Comparison of ENCODE assay signal across 7 cellular contexts in the genomic region with DNA sequence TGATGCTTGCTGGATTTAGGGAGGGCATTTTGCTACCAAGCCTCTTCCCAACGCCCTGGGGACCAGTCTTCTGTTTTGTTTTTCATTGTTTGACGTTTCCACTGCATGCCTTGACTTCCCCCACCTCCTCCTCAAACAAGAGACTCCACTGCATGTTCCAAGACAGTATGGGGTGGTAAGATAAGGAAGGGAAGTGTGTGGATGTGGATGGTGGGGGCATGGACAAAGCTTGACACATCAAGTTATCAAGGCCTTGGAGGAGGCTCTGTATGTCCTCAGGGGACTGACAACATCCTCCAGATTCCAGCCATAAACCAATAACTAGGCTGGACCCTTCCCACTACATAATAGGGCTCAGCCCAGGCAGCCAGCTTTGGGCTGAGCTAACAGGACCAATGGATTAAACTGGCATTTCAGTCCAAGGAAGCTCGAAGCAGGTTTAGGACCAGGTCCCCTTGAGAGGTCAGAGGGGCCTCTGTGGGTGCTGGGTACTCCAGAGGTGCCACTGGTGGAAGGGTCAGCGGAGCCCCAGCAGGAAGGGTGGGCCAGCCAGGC. TPM values are rescaled to one million over a fixed set of nuclear protein-coding genes. Genes with fewer than 3 reads are reported as not detected.
DNase-seq lines count a peak whose midpoint lies in the region; ATAC-seq, FAIRE-seq and TF ChIP-seq lines count a peak whose summit lies in the region.

No MANE protein-coding gene starts in this region.

- peaks cover 8% of the 10 kb centered on the region for H3K9me1 ChIP-seq in K562 (ENCODE audit: control insufficient read depth, insufficient read depth, low read length)

- intact Hi-C loops in K562 (cut with micrococcal nuclease) = loop anchor here (5.0 to 10.0 kb wide), 3 partner anchors 90 to 277 kb away; a partner anchor contains a TSS

- H3K4me2 ChIP-seq in Karpas-422 (ENCODE audit: low read depth, low read length, poor library complexity, severe bottlenecking) (peak overlapping the region; percentile 60), K562 (ENCODE audit: insufficient read depth, low read length) (no peak overlapping the region)

- no peaks in the 10 kb centered on the region for H3K9me3 Mint-ChIP-seq in mesothelial cell of epicardium

- TF ChIP-seq CTCF in K562 (IDR thresholded peaks at IDR 0.05 in 2 of 3, conservative IDR thresholded peaks at IDR 0.05 in 1 of 3; ENCODE audit: insufficient read depth in 2 of 3, low read depth in 1 of 3, low read length in 3 of 3) (no peak), mesothelial cell of epicardium (IDR thresholded peaks at IDR 0.05; ENCODE audit: unreplicated experiment) (no peak)

- peaks cover 100% of the 10 kb centered on the region for H3K4me1 ChIP-seq in Karpas-422 (ENCODE audit: low read length)
- H3K4me1 ChIP-seq in K562 (replicated peaks in 1 of 2; ENCODE audit: control insufficient read depth in 2 of 2, insufficient read depth in 2 of 2, low read length in 2 of 2) = peaks cover 5 to 17% of the 10 kb centered on the region in 2 experiments; a peak in 3 of 5 replicates

- H3K27ac Mint-ChIP-seq in mesothelial cell of epicardium = peak overlapping the region; percentile 48

- CTCF ChIA-PET in K562 (lab: Yijun Ruan, JAX; ENCODE audit: low intra/inter-chr PET ratio) = interaction anchor here (0.7 to 1.1 kb wide), 2 partner anchors 152 to 162 kb away, joined by 3 read pairs; a partner anchor contains a TSS

- H3K27ac ChIP-seq in Karpas-422 (ENCODE audit: low read length) = peak overlapping the region; percentile 100
- no peak overlapping the region for H3K27ac ChIP-seq in K562 (ENCODE audit: extremely low read depth, low read depth, low read length)
- H3K27ac ChIP-seq in substantia nigra (ENCODE audit: low read depth, low read length, poor library complexity, severe bottlenecking) = peak overlapping the region; percentile 60

- ATAC-seq in K562 = peak; percentile 12

- H3K36me3 Mint-ChIP-seq in mesothelial cell of epicardium = peaks cover 9% of the 10 kb centered on the region

- no peaks in the 10 kb centered on the region for H3K9me3 ChIP-seq in Karpas-422 (ENCODE audit: low read length)
- no peaks in the 10 kb centered on the region for H3K9me3 ChIP-seq in K562 (replicated peaks; ENCODE audit: control insufficient read depth, insufficient read depth, low read depth, low read length)

- H3K9me2 ChIP-seq in Karpas-422 (replicated peaks; ENCODE audit: insufficient read depth, low read length) = no peaks in the 10 kb centered on the region

- no peak overlapping the region for H3K4me3 Mint-ChIP-seq in mesothelial cell of epicardium

- no TSS peak for BruUV-seq in K562 (replicated peaks; lab: Mats Ljungman, UMichigan)

- WGBS in K562 (ENCODE audit: insufficient coverage, low coverage, missing lambda C conversion rate) = 23% methylated on average over 4 of the region's 4 CpGs

- H3K4me1 Mint-ChIP-seq in mesothelial cell of epicardium = peaks cover 64% of the 10 kb centered on the region

- H3K4me3 ChIP-seq in Karpas-422 (ENCODE audit: low read length) (peak overlapping the region; percentile 30; the same call in 1 of the 2 replicates), K562 (no peak overlapping the region)

- H3K9ac ChIP-seq in Karpas-422 (ENCODE audit: low read length) = peak overlapping the region; percentile 87
- H3K9ac ChIP-seq in K562 (ENCODE audit: insufficient read depth in 1 of 2, low read depth in 2 of 2, low read length in 2 of 2) = 0 out of 4 replicates have a peak overlapping the region, but pooled peaks of 1 of the 2 experiments have one; percentile 4

- H4K20me1 ChIP-seq in Karpas-422 (ENCODE audit: insufficient read depth, low read depth, low read length) (no peaks in the 10 kb centered on the region), K562 (replicated peaks; ENCODE audit: control insufficient read depth, insufficient read depth, low read length) (no peaks in the 10 kb centered on the region)

- DNase-seq in Karpas-422 = peak; percentile 52
- peak in 3 of 4 experiments; percentile 24 to 57 (median 50) for DNase-seq in K562 (ENCODE audit: extremely low read depth in 1 of 4, low spot score in 3 of 4)
- DNase-seq in mesothelial cell of epicardium (ENCODE audit: low spot score in 2 of 2, unreplicated experiment in 2 of 2) = no peak
- DNase-seq in substantia nigra (lab: John Stamatoyannopoulos, UW) = no peak
- no peak for DNase-seq in ACHN
- DNase-seq in DMS79 treated with DMSO at 0.1 percent for 48 hours (lab: John Stamatoyannopoulos, UW) = no peak
- no peak for DNase-seq in NCI-H1105 (lab: John Stamatoyannopoulos, UW)

- no peak; the same call in 1 of the 2 replicates for TF ChIP-seq POLR2A in K562 (conservative IDR thresholded peaks at IDR 0.05)

- in situ Hi-C loops in K562 (cut with MboI) (no loop called here), ACHN (cut with HindIII; ENCODE audit: low pct_ligation_motif_present, low pct_unique_long_range_greater_than_20kb, low sequenced_read_pairs) (no loop called here)

- peak; percentile 65 for FAIRE-seq in K562 (lab: Jason Lieb, UNC)

- no peak for TF ChIP-seq RAD21 in K562 (CRISPR knock-in tag; conservative IDR thresholded peaks at IDR 0.05 in 1 of 2, IDR thresholded peaks at IDR 0.05 in 1 of 2)

- POLR2A ChIA-PET in K562 (lab: Yijun Ruan, JAX) = interaction anchor here (1.1 kb wide), 1 partner anchor 10 kb away, joined by 3 read pairs; no protein-coding TSS in a partner anchor

- H3K27me3 Mint-ChIP-seq in mesothelial cell of epicardium (ENCODE audit: low read depth) = no peaks in the 10 kb centered on the region

- H3K27me3 ChIP-seq in Karpas-422 (ENCODE audit: low read length) (no peaks in the 10 kb centered on the region), K562 (ENCODE audit: control insufficient read depth in 2 of 2, insufficient read depth in 2 of 2, low read length in 2 of 2) (peaks cover 0 to 7% of the 10 kb centered on the region in 2 experiments; a peak in 2 of 5 replicates)

- H2AFZ ChIP-seq in Karpas-422 (ENCODE audit: low read length) (no peak overlapping the region), K562 (ENCODE audit: low read depth, low read length) (no peak overlapping the region; the same call in 1 of the 2 replicates)

- no peaks in the 10 kb centered on the region for H3K79me2 ChIP-seq in Karpas-422 (ENCODE audit: low read length)
- H3K79me2 ChIP-seq in K562 (ENCODE audit: control insufficient read depth, insufficient read depth, low read length) = no peaks in the 10 kb centered on the region

- H3K36me3 ChIP-seq in Karpas-422 (ENCODE audit: insufficient read depth, low read length) (peaks cover 12% of the 10 kb centered on the region), K562 (ENCODE audit: control insufficient read depth, insufficient read depth, low read length) (peaks cover 38% of the 10 kb centered on the region)

- no peak; the same call in 1 of the 2 replicates for TF ChIP-seq EP300 in K562 (IDR thresholded peaks at IDR 0.05; ENCODE audit: low read length)

RNA-seq across cellular contexts. Expression of a gene that starts 23.0 kb away (rescaled TPM):
- 5.1 and 5.8 TPM in 2 replicates for total RNA-seq in Karpas-422 (2014; rRNA removed; shearing (Covaris generic); ENCODE audit: low replicate concordance)
- 0.14 TPM in 1 of 2 replicates, not detected in the other for total RNA-seq in K562 (2011; cell fraction: chromatin; rRNA removed; ENCODE audit: low replicate concordance)
- total RNA-seq in K562 (2011; cell fraction: nucleolus; rRNA removed) = 0.17 TPM in 1 of 2 replicates, not detected in the other
- not detected in 2 replicates for total RNA-seq in K562 (2011; cell fraction: nucleoplasm; rRNA removed)
- total RNA-seq in K562 (2014; rRNA removed) (not detected in 2 replicates), K562 (2014; rRNA removed; fragmentation: Illumina TruSeq; extraction: Trizol) (not detected in 2 replicates), K562 (2015; rRNA removed; fragmentation: Illumina TruSeq; extraction: Trizol) (not detected in 2 replicates), K562 (2021) (not detected in 2 replicates), mesothelial cell of epicardium (2.6 to 3.5 TPM (median 3.5 TPM) in 3 replicates)
- polyA plus RNA-seq in K562 (2011; rRNA removed) (not detected in 2 replicates), K562 (2014; fragmentation: Illumina TruSeq; extraction: Trizol) (not detected in 2 replicates), K562 (2014; fragmentation: Nextera tagmentation; extraction: Ambion mirVana) (not detected), K562 (2014; rRNA removed) (not detected in 2 replicates)
- polyA plus RNA-seq in K562 (2011; cell fraction: cytosol; rRNA removed) = not detected in 2 replicates
- not detected in 2 replicates for polyA plus RNA-seq in K562 (2011; cell fraction: nucleus; rRNA removed)
- not detected in 2 replicates for polyA plus RNA-seq in K562 (2012)
- not detected in 2 replicates for polyA minus RNA-seq in K562 (2011; rRNA and poly(A)+ RNA removed)
- polyA minus RNA-seq in K562 (2011; cell fraction: cytosol; rRNA and poly(A)+ RNA removed) = not detected in 2 replicates
- polyA minus RNA-seq in K562 (2011; cell fraction: nucleus; rRNA and poly(A)+ RNA removed) = not detected in 2 replicates

RNA-seq across cellular contexts. Expression of a gene that starts 27.0 kb away (rescaled TPM):
- 7.0 and 11.8 TPM in 2 replicates for total RNA-seq in Karpas-422 (2014; rRNA removed; shearing (Covaris generic); ENCODE audit: low replicate concordance)
- total RNA-seq in K562 (2011; cell fraction: chromatin; rRNA removed; ENCODE audit: low replicate concordance) = not detected in 2 replicates
- not detected in 2 replicates for total RNA-seq in K562 (2011; cell fraction: nucleolus; rRNA removed)
- not detected in 2 replicates for total RNA-seq in K562 (2011; cell fraction: nucleoplasm; rRNA removed)
- total RNA-seq in K562 (2014; rRNA removed) = 0.05 TPM in 1 of 2 replicates, not detected in the other
- not detected in 2 replicates for total RNA-seq in K562 (2014; rRNA removed; fragmentation: Illumina TruSeq; extraction: Trizol)
- total RNA-seq in K562 (2015; rRNA removed; fragmentation: Illumina TruSeq; extraction: Trizol) = not detected in 2 replicates
- not detected in 2 replicates for total RNA-seq in K562 (2021)
- not detected in 2 replicates for polyA plus RNA-seq in K562 (2011; rRNA removed)
- not detected in 2 replicates for polyA plus RNA-seq in K562 (2011; cell fraction: cytosol; rRNA removed)
- polyA plus RNA-seq in K562 (2011; cell fraction: nucleus; rRNA removed) = not detected in 2 replicates
- polyA plus RNA-seq in K562 (2012) = not detected in 2 replicates
- not detected in 2 replicates for polyA plus RNA-seq in K562 (2014; fragmentation: Illumina TruSeq; extraction: Trizol)
- not detected for polyA plus RNA-seq in K562 (2014; fragmentation: Nextera tagmentation; extraction: Ambion mirVana)
- polyA plus RNA-seq in K562 (2014; rRNA removed) = not detected in 2 replicates
- polyA minus RNA-seq in K562 (2011; rRNA and poly(A)+ RNA removed) = not detected in 2 replicates
- polyA minus RNA-seq in K562 (2011; cell fraction: cytosol; rRNA and poly(A)+ RNA removed) = not detected in 2 replicates
- polyA minus RNA-seq in K562 (2011; cell fraction: nucleus; rRNA and poly(A)+ RNA removed) = not detected in 2 replicates
- 5.2 to 6.2 TPM (median 5.2 TPM) in 3 replicates for total RNA-seq in mesothelial cell of epicardium

RNA-seq across cellular contexts. Expression of a gene that starts 36.1 kb away (rescaled TPM):
- total RNA-seq in Karpas-422 (2014; rRNA removed; shearing (Covaris generic); ENCODE audit: low replicate concordance) = 61.3 and 75.2 TPM in 2 replicates
- total RNA-seq in K562 (2011; cell fraction: chromatin; rRNA removed; ENCODE audit: low replicate concordance) = 0.12 TPM in 1 of 2 replicates, not detected in the other
- total RNA-seq in K562 (2011; cell fraction: nucleolus; rRNA removed) = not detected in 2 replicates
- not detected in 2 replicates for total RNA-seq in K562 (2011; cell fraction: nucleoplasm; rRNA removed)
- total RNA-seq in K562 (2014; rRNA removed) (not detected in 2 replicates), K562 (2014; rRNA removed; fragmentation: Illumina TruSeq; extraction: Trizol) (not detected in 2 replicates), K562 (2015; rRNA removed; fragmentation: Illumina TruSeq; extraction: Trizol) (not detected in 2 replicates), K562 (2021) (0.07 and 0.20 TPM in 2 replicates), mesothelial cell of epicardium (80.2 to 82.9 TPM (median 80.6 TPM) in 3 replicates)
- polyA plus RNA-seq in K562 (2011; rRNA removed) (not detected in 2 replicates), K562 (2014; fragmentation: Illumina TruSeq; extraction: Trizol) (not detected in 2 replicates), K562 (2014; fragmentation: Nextera tagmentation; extraction: Ambion mirVana) (not detected), K562 (2014; rRNA removed) (not detected in 2 replicates)
- not detected in 2 replicates for polyA plus RNA-seq in K562 (2011; cell fraction: cytosol; rRNA removed)
- not detected in 2 replicates for polyA plus RNA-seq in K562 (2011; cell fraction: nucleus; rRNA removed)
- polyA plus RNA-seq in K562 (2012) = not detected in 2 replicates
- not detected in 2 replicates for polyA minus RNA-seq in K562 (2011; rRNA and poly(A)+ RNA removed)
- polyA minus RNA-seq in K562 (2011; cell fraction: cytosol; rRNA and poly(A)+ RNA removed) = not detected in 2 replicates
- polyA minus RNA-seq in K562 (2011; cell fraction: nucleus; rRNA and poly(A)+ RNA removed) = not detected in 2 replicates

Comparison
In these comparisons a context has a peak if more than half of its experiments do, and no peak if none do; other contexts are left out.
1. DNase-seq: peak in Karpas-422 (single experiment) and K562 (3 of 4); none in mesothelial cell of epicardium (0 of 2), substantia nigra (0 of 49), ACHN (single experiment), DMS79 treated with DMSO at 0.1 percent for 48 hours (single experiment) and NCI-H1105 (single experiment).
2. RNA of a gene that starts 36.1 kb away (total RNA-seq): 80.2 to 82.9 TPM in mesothelial cell of epicardium and 61.3 to 75.2 TPM in Karpas-422; 0.07 to 0.20 TPM in K562; every median in the first group is over 10 times any median in the second.